ENCODE assay signal across 8 cellular contexts in the genomic region with DNA sequence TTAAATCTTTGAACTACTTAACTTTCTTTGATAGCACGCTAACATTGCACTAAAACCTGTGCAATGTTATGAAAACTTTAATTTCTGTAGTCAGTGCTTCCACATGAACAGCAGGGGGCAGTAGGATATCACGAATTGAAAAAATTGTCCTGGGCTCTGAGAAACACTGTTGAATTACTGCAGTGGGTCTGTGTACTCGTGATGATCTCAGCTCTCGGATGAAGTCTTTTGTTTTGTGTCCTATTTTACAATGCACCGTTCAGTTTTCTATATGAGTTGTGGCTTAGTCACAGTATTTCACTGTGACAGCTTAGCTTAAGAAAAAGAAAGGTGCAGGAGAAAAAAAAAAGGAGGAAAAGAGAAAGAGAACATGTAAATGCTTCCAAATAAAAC.
DNase-seq lines count a peak whose midpoint lies in the region; ATAC-seq and TF ChIP-seq lines count a peak whose summit lies in the region.

No MANE protein-coding gene starts in this region.

- H3K4me3 ChIP-seq in DOHH2 (ENCODE audit: low read length), result peak overlapping the region; percentile 32; the same call in 1 of the 2 replicates
- no peak overlapping the region for H3K4me3 ChIP-seq in OCI-LY1 (ENCODE audit: low read depth, low read length, poor library complexity, severe bottlenecking)
- peak overlapping the region; percentile 27 for H3K4me3 ChIP-seq in neuron (ENCODE audit: low read length)

- H3K27me3 Mint-ChIP-seq in IgD-negative memory B cell, result no peaks in the 10 kb centered on the region
- peaks cover 7% of the 10 kb centered on the region for H3K27me3 Mint-ChIP-seq in activated naive CD4-positive, alpha-beta T cell treated with anti-CD3 and anti-CD28 coated beads, Interleukin-2, amount 50 U/mL, for 24 hours

- peaks cover 7% of the 10 kb centered on the region; the same call in 1 of the 2 replicates for H3F3A ChIP-seq in DOHH2 (ENCODE audit: control insufficient read depth, insufficient read depth)
- no peaks in the 10 kb centered on the region for H3F3A ChIP-seq in OCI-LY1 (ENCODE audit: insufficient read depth, low read length)

- DNase-seq in foreskin melanocyte, result peak; percentile 83

- no peaks in the 10 kb centered on the region for H3K36me3 Mint-ChIP-seq in IgD-negative memory B cell
- H3K36me3 Mint-ChIP-seq in activated naive CD4-positive, alpha-beta T cell treated with anti-CD3 and anti-CD28 coated beads, Interleukin-2, amount 50 U/mL, for 24 hours, result no peaks in the 10 kb centered on the region

- peaks cover 7 to 23% (median 12%) of the 10 kb centered on the region in 3 donors for H3K4me1 Mint-ChIP-seq in IgD-negative memory B cell
- H3K4me1 Mint-ChIP-seq in activated naive CD4-positive, alpha-beta T cell treated with anti-CD3 and anti-CD28 coated beads, Interleukin-2, amount 50 U/mL, for 24 hours, result peaks cover 9% of the 10 kb centered on the region

- peaks cover 3% of the 10 kb centered on the region; the same call in 1 of the 2 replicates for H3K36me3 ChIP-seq in DOHH2 (ENCODE audit: control insufficient read depth, low read length)
- H3K36me3 ChIP-seq in OCI-LY1 (ENCODE audit: insufficient read depth, low read length), result no peaks in the 10 kb centered on the region
- H3K36me3 ChIP-seq in neuron (ENCODE audit: insufficient read depth, low read length), result no peaks in the 10 kb centered on the region

- H4K20me1 ChIP-seq in DOHH2 (ENCODE audit: control insufficient read depth, insufficient read depth, low read depth, low read length) (no peaks in the 10 kb centered on the region), OCI-LY1 (ENCODE audit: insufficient read depth, low read length) (no peaks in the 10 kb centered on the region)

- H3K4me2 ChIP-seq in DOHH2 (ENCODE audit: low read length) (peak overlapping the region; percentile 54), OCI-LY1 (ENCODE audit: low read length) (peak overlapping the region; percentile 22; the same call in 1 of the 2 replicates)

- peak overlapping the region in 1 of 3 donors; percentile 22 for H3K27ac Mint-ChIP-seq in IgD-negative memory B cell
- H3K27ac Mint-ChIP-seq in activated naive CD4-positive, alpha-beta T cell treated with anti-CD3 and anti-CD28 coated beads, Interleukin-2, amount 50 U/mL, for 24 hours, result no peak overlapping the region

- H3K79me2 ChIP-seq in DOHH2 (ENCODE audit: control insufficient read depth, low read length), result peaks cover 3% of the 10 kb centered on the region
- H3K79me2 ChIP-seq in OCI-LY1 (ENCODE audit: insufficient read depth, low read length), result no peaks in the 10 kb centered on the region

- no peak overlapping the region for H3K9ac ChIP-seq in OCI-LY1 (ENCODE audit: low read length)

- no peak overlapping the region for H2AFZ ChIP-seq in OCI-LY1 (ENCODE audit: low read length)
- H2AFZ ChIP-seq in neuron (ENCODE audit: low read depth, low read length), result peak overlapping the region; percentile 84

- peak overlapping the region; percentile 34 to 79 (median 60) for H3K4me3 Mint-ChIP-seq in IgD-negative memory B cell
- peak overlapping the region; percentile 58 for H3K4me3 Mint-ChIP-seq in activated naive CD4-positive, alpha-beta T cell treated with anti-CD3 and anti-CD28 coated beads, Interleukin-2, amount 50 U/mL, for 24 hours

- no peaks in the 10 kb centered on the region for H3K9me2 ChIP-seq in DOHH2 (replicated peaks; ENCODE audit: control insufficient read depth, low read length)
- no peaks in the 10 kb centered on the region for H3K9me2 ChIP-seq in OCI-LY1 (ENCODE audit: low read depth, low read length)

- ATAC-seq in GM21515 (IDR thresholded peaks at IDR 0.05; ENCODE audit: unreplicated experiment) (peak; percentile 51), HG03571 (IDR thresholded peaks at IDR 0.05; ENCODE audit: unreplicated experiment) (no peak)

- no peaks in the 10 kb centered on the region for H3K9me3 ChIP-seq in DOHH2 (ENCODE audit: control insufficient read depth, insufficient read depth, low read length)
- H3K9me3 ChIP-seq in OCI-LY1 (ENCODE audit: low read length), result no peaks in the 10 kb centered on the region
- H3K9me3 ChIP-seq in neuron (ENCODE audit: low read length), result no peaks in the 10 kb centered on the region

- H3K9me3 Mint-ChIP-seq in IgD-negative memory B cell, result no peaks in the 10 kb centered on the region
- H3K9me3 Mint-ChIP-seq in activated naive CD4-positive, alpha-beta T cell treated with anti-CD3 and anti-CD28 coated beads, Interleukin-2, amount 50 U/mL, for 24 hours, result no peaks in the 10 kb centered on the region

- peaks cover 27% of the 10 kb centered on the region for H3K4me1 ChIP-seq in DOHH2 (ENCODE audit: control insufficient read depth, low read length)
- peaks cover 29% of the 10 kb centered on the region for H3K4me1 ChIP-seq in OCI-LY1 (ENCODE audit: insufficient read depth, low read length, severe bottlenecking)
- H3K4me1 ChIP-seq in neuron (ENCODE audit: insufficient read depth, low read length), result peaks cover 9% of the 10 kb centered on the region

- H3K27me3 ChIP-seq in DOHH2 (ENCODE audit: control insufficient read depth, low read length) (no peaks in the 10 kb centered on the region), OCI-LY1 (ENCODE audit: insufficient read depth, low read length) (no peaks in the 10 kb centered on the region), neuron (ENCODE audit: insufficient read depth, low read length) (no peaks in the 10 kb centered on the region)

- TF ChIP-seq CTCF in DOHH2 (IDR thresholded peaks at IDR 0.05; ENCODE audit: low read depth, low read length, poor library complexity, severe bottlenecking) (peak; percentile 85), OCI-LY1 (IDR thresholded peaks at IDR 0.05; ENCODE audit: low read length) (peak; percentile 92)

- H3K27ac ChIP-seq in DOHH2 (ENCODE audit: low read depth, low read length) (no peak overlapping the region), OCI-LY1 (ENCODE audit: low read depth, low read length, poor library complexity, severe bottlenecking) (no peak overlapping the region)
